ENCODE assay signal across 1 cellular context in the genomic region with DNA sequence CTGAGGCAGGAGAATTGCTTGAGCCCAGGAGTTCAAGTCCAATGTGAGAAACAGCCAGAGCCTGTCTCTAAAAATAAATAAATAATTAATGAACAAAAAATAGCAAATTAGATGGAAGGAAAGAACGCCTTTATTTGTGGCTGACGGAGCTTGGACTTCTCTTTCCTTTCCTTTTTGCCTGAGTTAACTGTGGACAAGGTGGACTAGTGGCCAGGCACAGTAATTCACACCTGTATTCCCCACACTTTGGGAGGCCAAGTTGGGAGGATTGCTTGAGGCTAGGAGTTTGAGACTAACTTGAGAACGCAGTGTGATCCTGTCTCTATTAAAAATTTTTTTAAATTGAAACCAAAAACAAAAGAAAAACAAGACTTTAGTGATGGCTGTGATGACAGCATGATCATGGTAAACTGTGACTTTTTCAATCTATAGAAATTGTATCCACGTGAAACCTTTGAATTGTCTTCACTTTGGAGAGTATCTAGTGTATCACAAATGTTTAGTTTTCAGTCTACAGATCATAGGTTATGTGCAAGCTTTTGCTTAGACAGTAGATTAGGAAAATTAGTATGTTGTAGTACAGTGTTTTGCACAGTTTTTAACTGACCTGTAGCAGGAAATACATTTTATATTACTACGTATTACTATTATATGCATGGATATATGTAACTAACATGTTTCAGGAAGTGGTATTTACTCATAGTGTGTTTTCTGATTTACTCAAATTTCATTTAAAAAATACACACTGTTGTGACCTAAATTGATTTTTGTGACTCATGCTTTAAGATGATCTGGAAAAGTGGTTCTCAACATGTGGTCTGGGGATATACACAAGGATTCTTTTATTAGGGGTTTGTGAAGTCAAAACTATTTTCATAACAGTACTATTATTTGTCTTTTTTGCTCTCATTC.
TF ChIP-seq lines count a peak whose summit lies in the region.

No MANE protein-coding gene starts in this region.

TF ChIP-seq in K562, 482 proteins besides CTCF, POLR2A, EP300 and RAD21 (continued from another document):
- no peak for TF ChIP-seq POLR2H (tag; IDR thresholded peaks at IDR 0.05; ENCODE audit: low read depth)
TF ChIP-seq in K562: peak in this region for 0.
